ENCODE assay signal across 9 cellular contexts in the genomic region with DNA sequence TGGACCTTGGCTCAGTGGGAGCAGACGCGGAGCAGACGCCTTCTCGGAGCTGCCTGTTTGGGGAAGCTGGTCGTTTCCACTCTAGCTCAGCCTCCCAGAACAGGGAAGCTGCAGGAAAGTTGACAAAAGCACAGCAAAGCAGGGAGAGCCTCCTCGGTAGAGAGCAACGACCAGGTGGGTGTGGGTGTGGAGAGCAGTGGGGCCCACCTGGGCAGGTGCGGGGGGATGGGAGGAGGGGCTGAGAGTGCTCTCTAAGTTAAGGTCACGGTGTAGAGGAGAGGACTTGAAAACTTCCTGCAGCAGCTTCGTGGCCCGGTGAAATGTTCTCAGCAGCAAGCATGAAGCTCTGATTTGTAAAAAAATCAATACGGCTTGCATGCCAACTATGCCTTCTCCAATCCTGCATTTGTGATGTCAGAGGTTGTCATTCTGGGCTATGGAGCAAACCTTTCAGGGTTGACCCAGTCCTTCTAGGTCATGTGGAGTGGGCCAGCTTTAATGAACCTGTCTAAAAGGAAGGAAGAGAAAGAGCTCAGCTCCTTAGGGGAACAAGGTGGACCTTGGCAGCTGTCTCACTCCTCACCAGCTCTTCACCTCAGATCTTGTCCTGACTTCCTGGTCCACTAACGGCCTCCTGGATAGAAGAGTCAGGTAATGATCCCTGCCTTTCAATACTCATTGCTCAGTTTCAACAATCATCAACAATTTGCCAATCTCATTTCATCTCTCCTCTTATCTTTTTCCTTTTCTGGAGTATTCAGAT.
A peak's percentile ranks its signal among the peaks of the same experiment; 100 is the strongest.
DNase-seq lines count a peak whose midpoint lies in the region; ATAC-seq and TF ChIP-seq lines count a peak whose summit lies in the region.
"Had no signal": no experiment of that assay in that cellular context is flagged by ENCODE, and none has a peak within 500 bp of the region (broad histone marks: within the 10 kb centered on the region; RNA-seq: fewer than 3 reads in every experiment).

No MANE protein-coding gene starts in this region.

- H3K4me1 ChIP-seq in lower lobe of right lung = peaks cover 10% of the 10 kb centered on the region

- H3K36me3 ChIP-seq in lower lobe of right lung = no peaks in the 10 kb centered on the region

- H3K4me3 ChIP-seq in lower lobe of right lung = peak overlapping the region; percentile 29

- H3K27ac ChIP-seq in lower lobe of right lung = no peak overlapping the region

- ATAC-seq in GM21528 (IDR thresholded peaks at IDR 0.05; ENCODE audit: low FRiP score, unreplicated experiment) (peak; percentile 6), lower lobe of right lung (peak; percentile 39 to 62)

- H3K9me3 ChIP-seq in lower lobe of right lung = no peaks in the 10 kb centered on the region

- intact Hi-C loops in lower lobe of right lung (cut with DNase I) = no loop called here

- H3K27me3 ChIP-seq in lower lobe of right lung (ENCODE audit: low read depth) = no peaks in the 10 kb centered on the region

- DNase-seq in GDM1 (lab: John Stamatoyannopoulos, UW) = peak; percentile 65
- DNase-seq in UCSD-AML1 (lab: John Stamatoyannopoulos, UW; ENCODE audit: unreplicated experiment) = peak; percentile 24
- peak; percentile 51 for DNase-seq in lower lobe of right lung
- no peak for DNase-seq in hepatic stellate cell (ENCODE audit: low spot score)
- no peak for DNase-seq in NCI-H2171 treated with DMSO at 0.1 percent for 48 hours (lab: John Stamatoyannopoulos, UW)
- DNase-seq in EL = no peak
- DNase-seq in H4 (ENCODE audit: low spot score) = no peak
- DNase-seq: cerebellar nuclear complex had no signal

- TF ChIP-seq CTCF in lower lobe of right lung (IDR thresholded peaks at IDR 0.05) = no peak

Comparison
In these comparisons a context has a peak if more than half of its experiments do, and no peak if none do; other contexts are left out.
1. DNase-seq: peak in GDM1 (single experiment), UCSD-AML1 (single experiment) and lower lobe of right lung (single experiment); none in hepatic stellate cell (single experiment), NCI-H2171 treated with DMSO at 0.1 percent for 48 hours (single experiment), EL (single experiment) and H4 (single experiment).